ENCODE assay signal across 1 cellular context in genomic region chr5:149581931-149582768, GRCh38.
TF ChIP-seq lines count a peak whose summit lies in the region.

No MANE protein-coding gene starts in this region.

TF ChIP-seq in GM23338, 12 proteins besides CTCF, POLR2A, EP300 and RAD21 (continued from another document):
- TF ChIP-seq ZNF114 (CRISPR knock-in tag; IDR thresholded peaks at IDR 0.05) (no peak), REST (IDR thresholded peaks at IDR 0.05; ENCODE audit: unreplicated experiment) (no peak), ETS1 (IDR thresholded peaks at IDR 0.05) (no peak)
